Comparison of ENCODE assay signal across 8 cellular contexts in the genomic region with DNA sequence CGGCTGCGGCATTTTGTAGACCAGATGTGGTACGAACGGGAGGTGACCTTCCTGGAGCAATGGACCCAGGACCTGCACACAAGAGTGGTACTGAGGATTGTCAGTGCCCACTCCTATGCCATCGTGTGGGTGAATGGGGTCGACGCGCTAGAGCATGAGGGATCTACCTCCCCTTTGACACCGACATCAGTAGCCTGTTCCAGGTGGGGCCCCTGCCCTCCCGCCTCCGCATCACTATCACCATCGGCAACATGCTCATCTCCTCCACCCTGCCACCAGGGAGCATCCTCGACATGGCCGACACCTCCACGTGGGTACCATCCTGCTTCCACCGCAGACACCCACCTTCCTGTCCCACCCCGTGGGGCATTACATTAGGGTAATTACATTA. TPM values are rescaled to one million over a fixed set of nuclear protein-coding genes. Genes with fewer than 3 reads are reported as not detected.
A peak's percentile ranks its signal among the peaks of the same experiment; 100 is the strongest.
DNase-seq lines count a peak whose midpoint lies in the region; ATAC-seq, FAIRE-seq and TF ChIP-seq lines count a peak whose summit lies in the region.

No MANE protein-coding gene starts in this region.

- peak; percentile 5 for DNase-seq in GM19239 (ENCODE audit: insufficient read length, low spot score)
- peak; percentile 43 for DNase-seq in NCI-H146 treated with DMSO at 0.1 percent for 48 hours (lab: John Stamatoyannopoulos, UW; ENCODE audit: unreplicated experiment)
- peak; percentile 30 for DNase-seq in activated naive CD8-positive, alpha-beta T cell treated with anti-CD3 and anti-CD28 coated beads, Interleukin-2, amount 50 U/mL, for 24 hours
- DNase-seq in lower leg skin (ENCODE audit: low spot score in 2 of 2) = no peak
- DNase-seq in suprapubic skin (ENCODE audit: low spot score in 2 of 2) = no peak
- no peak for DNase-seq in frontal cortex (ENCODE audit: low spot score in 2 of 2)
- no peak for DNase-seq in NCI-H128 (lab: John Stamatoyannopoulos, UW; ENCODE audit: unreplicated experiment)
- DNase-seq in AG08396 (ENCODE audit: low spot score) = no peak

- H3K27ac ChIP-seq in suprapubic skin = no peak overlapping the region

- H3K36me3 ChIP-seq in suprapubic skin = peaks cover 3% of the 10 kb centered on the region

- H3K4me3 ChIP-seq in lower leg skin (ENCODE audit: low read depth, poor library complexity, severe bottlenecking) = peak overlapping the region; percentile 59
- peak overlapping the region; percentile 56 for H3K4me3 ChIP-seq in suprapubic skin

- TF ChIP-seq POLR2A in lower leg skin (IDR thresholded peaks at IDR 0.05) (no peak), suprapubic skin (IDR thresholded peaks at IDR 0.05) (no peak)

- 60 to 63% methylated on average over 17 of the region's 17 CpGs for WGBS in lower leg skin, 2 donors
- WGBS in suprapubic skin = 64% methylated on average over 13 of the region's 17 CpGs

- H3K4me1 ChIP-seq in suprapubic skin = peaks cover 11% of the 10 kb centered on the region

- no peak for FAIRE-seq in GM19239 (lab: Jason Lieb, UNC)
- no peak for FAIRE-seq in frontal cortex (lab: Jason Lieb, UNC)

- no peaks in the 10 kb centered on the region for H3K27me3 ChIP-seq in suprapubic skin

- intact Hi-C loops in lower leg skin (cut with DNase I; ENCODE audit: low total_unique reads) = no loop called here

- no peaks in the 10 kb centered on the region for H3K9me3 ChIP-seq in suprapubic skin

- ATAC-seq in activated naive CD8-positive, alpha-beta T cell treated with anti-CD3 and anti-CD28 coated beads, Interleukin-2, amount 50 U/mL, for 24 hours = no peak

- H3K4me3 Mint-ChIP-seq in activated naive CD8-positive, alpha-beta T cell treated with anti-CD3 and anti-CD28 coated beads, Interleukin-2, amount 50 U/mL, for 24 hours = peak overlapping the region; percentile 87

- peaks cover 47% of the 10 kb centered on the region for H3K4me1 Mint-ChIP-seq in activated naive CD8-positive, alpha-beta T cell treated with anti-CD3 and anti-CD28 coated beads, Interleukin-2, amount 50 U/mL, for 24 hours

- TF ChIP-seq EP300 in suprapubic skin (IDR thresholded peaks at IDR 0.05) = no peak

- H3K27me3 Mint-ChIP-seq in activated naive CD8-positive, alpha-beta T cell treated with anti-CD3 and anti-CD28 coated beads, Interleukin-2, amount 50 U/mL, for 24 hours = no peaks in the 10 kb centered on the region

- peaks cover 4% of the 10 kb centered on the region for H3K9me3 Mint-ChIP-seq in activated naive CD8-positive, alpha-beta T cell treated with anti-CD3 and anti-CD28 coated beads, Interleukin-2, amount 50 U/mL, for 24 hours

- peak overlapping the region; percentile 90 for H3K27ac Mint-ChIP-seq in activated naive CD8-positive, alpha-beta T cell treated with anti-CD3 and anti-CD28 coated beads, Interleukin-2, amount 50 U/mL, for 24 hours

- H3K36me3 Mint-ChIP-seq in activated naive CD8-positive, alpha-beta T cell treated with anti-CD3 and anti-CD28 coated beads, Interleukin-2, amount 50 U/mL, for 24 hours (ENCODE audit: low read depth) = peaks cover 6% of the 10 kb centered on the region

- no peak for TF ChIP-seq CTCF in lower leg skin (IDR thresholded peaks at IDR 0.05)
- TF ChIP-seq CTCF in suprapubic skin (IDR thresholded peaks at IDR 0.05) = no peak

RNA-seq across cellular contexts. Expression of a gene that starts 46.2 kb away (rescaled TPM):
- 10 to 100 TPM; 13.5 to 55.1 (median 18.7) TPM for total RNA-seq in lower leg skin
- 10 to 100 TPM; 14.8 to 25.8 (median 19.6) TPM for total RNA-seq in suprapubic skin
- total RNA-seq in frontal cortex = 60.3 TPM

Comparison
In these comparisons a context has a peak if more than half of its experiments do, and no peak if none do; other contexts are left out.
1. DNase-seq: peak in GM19239 (single experiment), NCI-H146 treated with DMSO at 0.1 percent for 48 hours (single experiment) and activated naive CD8-positive, alpha-beta T cell treated with anti-CD3 and anti-CD28 coated beads, Interleukin-2, amount 50 U/mL, for 24 hours (single experiment); none in lower leg skin (0 of 2), suprapubic skin (0 of 2), frontal cortex (0 of 2), NCI-H128 (single experiment) and AG08396 (single experiment).